9 cellular contexts compared by ENCODE assay signal in genomic region chr10:71747808-71748523, GRCh38. TPM values are rescaled to one million over a fixed set of nuclear protein-coding genes. Genes with fewer than 3 reads are reported as not detected.
A peak's percentile ranks its signal among the peaks of the same experiment; 100 is the strongest.
DNase-seq lines count a peak whose midpoint lies in the region; FAIRE-seq and TF ChIP-seq lines count a peak whose summit lies in the region.
"Had no signal": no experiment of that assay in that cellular context is flagged by ENCODE, and none has a peak within 500 bp of the region (broad histone marks: within the 10 kb centered on the region; RNA-seq: fewer than 3 reads in every experiment).

No MANE protein-coding gene starts in this region.

- H3K4me2 ChIP-seq in MM.1S (ENCODE audit: low read depth, low read length): peak overlapping the region; percentile 59

- no peaks in the 10 kb centered on the region for H3K79me2 ChIP-seq in MM.1S (ENCODE audit: low read length)

- intact Hi-C loops in Calu3 (cut with micrococcal nuclease; ENCODE audit: unreplicated experiment): no loop called here
- intact Hi-C loops in dorsolateral prefrontal cortex (cut with DNase I): no loop called here
- intact Hi-C loops in ascending aorta (cut with DNase I): no loop called here

- H3K27ac ChIP-seq in MM.1S (ENCODE audit: low read length): peak overlapping the region; percentile 75; the same call in 1 of the 2 replicates
- peak overlapping the region in 55 of 59 donors; percentile 22 to 88 (median 66) for H3K27ac ChIP-seq in dorsolateral prefrontal cortex
- H3K27ac ChIP-seq in ascending aorta: peak overlapping the region in 1 of 2 donors; percentile 32

- peaks cover 30% of the 10 kb centered on the region for H3K36me3 Mint-ChIP-seq in Calu3 (ENCODE audit: insufficient read depth, unreplicated experiment)
- no peaks in the 10 kb centered on the region for H3K36me3 Mint-ChIP-seq in nephron (ENCODE audit: low read depth)

- H3K9me3 Mint-ChIP-seq in Calu3 (ENCODE audit: low read depth, unreplicated experiment): no peaks in the 10 kb centered on the region
- H3K9me3 Mint-ChIP-seq in nephron: no peaks in the 10 kb centered on the region

- no TSS peak for BruUV-seq in Calu3 (replicated peaks; lab: Mats Ljungman, UMichigan)

- H3K4me3 ChIP-seq in MM.1S (ENCODE audit: low read length) (0 out of 2 replicates have a peak overlapping the region, but pooled peaks have one; percentile 10), dorsolateral prefrontal cortex (no peak overlapping the region), ascending aorta (no peak overlapping the region)
- H3K4me3 ChIP-seq: psoas muscle had no signal

- no peak for FAIRE-seq in HTR-8/SVneo (lab: Jason Lieb, UNC)

- peak overlapping the region; percentile 75 for H2AFZ ChIP-seq in MM.1S (ENCODE audit: low read length)

- no peaks in the 10 kb centered on the region for H3K9me2 ChIP-seq in MM.1S (replicated peaks; ENCODE audit: insufficient read depth, low read length)

- H3K27me3 Mint-ChIP-seq in Calu3 (ENCODE audit: unreplicated experiment) (no peaks in the 10 kb centered on the region), nephron (ENCODE audit: low read depth) (peaks cover 4% of the 10 kb centered on the region)

- TF ChIP-seq CTCF in Calu3 (IDR thresholded peaks at IDR 0.05; ENCODE audit: unreplicated experiment): no peak
- no peak for TF ChIP-seq CTCF in MM.1S (IDR thresholded peaks at IDR 0.05; ENCODE audit: low read length)
- no peak for TF ChIP-seq CTCF in dorsolateral prefrontal cortex (IDR thresholded peaks at IDR 0.05 in 54 of 56, conservative IDR thresholded peaks at IDR 0.05 in 2 of 56; ENCODE audit: low read depth in 1 of 56, partially characterized antibody in 56 of 56)
- no peak for TF ChIP-seq CTCF in nephron (IDR thresholded peaks at IDR 0.05; ENCODE audit: unreplicated experiment in 3 of 3)
- no peak for TF ChIP-seq CTCF in ascending aorta (IDR thresholded peaks at IDR 0.05)

- H3K9ac ChIP-seq in MM.1S (ENCODE audit: low read length): peak overlapping the region; percentile 37

- H3K4me1 Mint-ChIP-seq in Calu3 (ENCODE audit: low read depth, unreplicated experiment): peaks cover 25% of the 10 kb centered on the region
- peaks cover 49% of the 10 kb centered on the region for H3K4me1 Mint-ChIP-seq in nephron

- no peaks in the 10 kb centered on the region for H3K9me3 ChIP-seq in MM.1S (replicated peaks; ENCODE audit: insufficient read depth, low read length)
- H3K9me3 ChIP-seq in ascending aorta: no peaks in the 10 kb centered on the region
- H3K9me3 ChIP-seq: psoas muscle had no signal

- H3K27ac Mint-ChIP-seq in Calu3 (ENCODE audit: unreplicated experiment) (peak overlapping the region; percentile 8), nephron (peak overlapping the region in 2 of 3 experiments; percentile 36 to 47)

- H3K27me3 ChIP-seq in MM.1S (replicated peaks; ENCODE audit: insufficient read depth, low read length) (no peaks in the 10 kb centered on the region), dorsolateral prefrontal cortex (no peaks in the 10 kb centered on the region), ascending aorta (no peaks in the 10 kb centered on the region)

- H3K4me3 Mint-ChIP-seq in Calu3 (ENCODE audit: low read depth, unreplicated experiment): no peak overlapping the region
- H3K4me3 Mint-ChIP-seq in nephron: no peak overlapping the region

- H3K4me1 ChIP-seq in MM.1S (ENCODE audit: low read length) (peaks cover 23% of the 10 kb centered on the region), ascending aorta (peaks cover 0 to 3% of the 10 kb centered on the region in 2 donors)

- H3K36me3 ChIP-seq in MM.1S (replicated peaks; ENCODE audit: insufficient read depth, low read length) (no peaks in the 10 kb centered on the region), ascending aorta (peaks cover 33 to 34% of the 10 kb centered on the region in 2 donors)

- DNase-seq in Calu3 (no peak), MM.1S (no peak), dorsolateral prefrontal cortex (no peak), kidney tubule cell (ENCODE audit: low spot score) (no peak), HTR-8/SVneo (ENCODE audit: insufficient read length, low spot score) (no peak), A172 (ENCODE audit: low spot score) (no peak), ascending aorta (ENCODE audit: low spot score in 2 of 2) (no peak)

- CTCF ChIA-PET in Calu3 (lab: Charles Lee): interaction anchor here (0.8 to 1.9 kb wide), 2 partner anchors 17 to 19 kb away, joined by 3 to 4 read pairs; no protein-coding TSS in a partner anchor

- peaks cover 20% of the 10 kb centered on the region; the same call in 1 of the 2 replicates for H3F3A ChIP-seq in MM.1S (ENCODE audit: insufficient read depth, low read length)

- H4K20me1 ChIP-seq in MM.1S (ENCODE audit: insufficient read depth, low read length): no peaks in the 10 kb centered on the region

RNA-seq across cellular contexts. Expression of gene VSIR, which starts 25.4 kb away (rescaled TPM):
- 30.1 and 46.1 TPM in 2 replicates for total RNA-seq in Calu3 (2022)
- total RNA-seq in dorsolateral prefrontal cortex: 100 to 1,000 TPM in 4 of 120 experiments, 10 to 100 TPM in 116; 23.3 to 173 (median 52.8) TPM
- 4.9 and 14.4 TPM in 2 replicates for total RNA-seq in A172 (2014; rRNA removed; shearing (Covaris generic))
- total RNA-seq in ascending aorta: 193 TPM

RNA-seq across cellular contexts. Expression of gene C10orf105, which starts 28.4 kb away (rescaled TPM):
- total RNA-seq in Calu3 (2022): not detected in 2 replicates
- 10 to 100 TPM in 14 of 120 experiments, 1 to 10 TPM in 102, under 1 TPM in 4; 0.63 to 21.1 (median 4.3) TPM for total RNA-seq in dorsolateral prefrontal cortex
- not detected in 2 replicates for total RNA-seq in A172 (2014; rRNA removed; shearing (Covaris generic))
- total RNA-seq in ascending aorta: not detected
- total RNA-seq: psoas muscle had no signal
